In genomic region chr3:43707998-43708397, GRCh38 we compare ENCODE assay signal across 12 cellular contexts. TPM values are rescaled to one million over a fixed set of nuclear protein-coding genes. Genes with fewer than 3 reads are reported as not detected.
DNase-seq lines count a peak whose midpoint lies in the region; ATAC-seq and TF ChIP-seq lines count a peak whose summit lies in the region.
"Had no signal": no experiment of that assay in that cellular context is flagged by ENCODE, and none has a peak within 500 bp of the region (broad histone marks: within the 10 kb centered on the region; RNA-seq: fewer than 3 reads in every experiment).

No MANE protein-coding gene starts in this region.

- peaks cover 8% of the 10 kb centered on the region for H3K4me1 Mint-ChIP-seq in activated naive CD4-positive, alpha-beta T cell treated with anti-CD3 and anti-CD28 coated beads for 36 hours (ENCODE audit: low read depth)
- H3K4me1 Mint-ChIP-seq in CD8-positive, alpha-beta memory T cell, result peaks cover 0 to 3% (median 0%) of the 10 kb centered on the region in 3 donors

- H3K9me3 ChIP-seq in lower lobe of right lung, result no peaks in the 10 kb centered on the region
- H3K9me3 ChIP-seq in CD8-positive, alpha-beta memory T cell (ENCODE audit: low read length), result no peaks in the 10 kb centered on the region

- peaks cover 32% of the 10 kb centered on the region for H3K36me3 Mint-ChIP-seq in activated naive CD4-positive, alpha-beta T cell treated with anti-CD3 and anti-CD28 coated beads for 36 hours (ENCODE audit: low read depth)
- peaks cover 14 to 33% (median 14%) of the 10 kb centered on the region in 3 donors for H3K36me3 Mint-ChIP-seq in CD8-positive, alpha-beta memory T cell

- POLR2A ChIA-PET in CD8-positive, alpha-beta memory T cell (lab: Charles Lee), result no interaction called here

- TF ChIP-seq CTCF in brain microvascular endothelial cell (IDR thresholded peaks at IDR 0.05; ENCODE audit: low read depth, low read length, missing control alignments) (no peak), lower lobe of right lung (IDR thresholded peaks at IDR 0.05) (no peak)

- in situ Hi-C loops in brain microvascular endothelial cell (cut with HindIII; ENCODE audit: low pct_ligation_motif_present, low sequenced_read_pairs), result no loop called here

- peak overlapping the region; percentile 78 for H3K27ac ChIP-seq in brain microvascular endothelial cell
- H3K27ac ChIP-seq in lower lobe of right lung, result no peak overlapping the region
- no peak overlapping the region for H3K27ac ChIP-seq in CD8-positive, alpha-beta memory T cell (ENCODE audit: low read depth, low read length)

- no peaks in the 10 kb centered on the region for H3K27me3 ChIP-seq in brain microvascular endothelial cell (replicated peaks)
- no peaks in the 10 kb centered on the region for H3K27me3 ChIP-seq in lower lobe of right lung (ENCODE audit: low read depth)
- H3K27me3 ChIP-seq in CD8-positive, alpha-beta memory T cell (ENCODE audit: insufficient read depth, low read length, poor library complexity, severe bottlenecking), result no peaks in the 10 kb centered on the region

- H3K4me3 ChIP-seq in brain microvascular endothelial cell (ENCODE audit: low read depth, low read length) (no peak overlapping the region), lower lobe of right lung (no peak overlapping the region)
- no peak overlapping the region for H3K4me3 ChIP-seq in CD8-positive, alpha-beta memory T cell (ENCODE audit: low read length)

- H3K4me3 Mint-ChIP-seq in activated naive CD4-positive, alpha-beta T cell treated with anti-CD3 and anti-CD28 coated beads for 36 hours, result no peak overlapping the region
- no peak overlapping the region for H3K4me3 Mint-ChIP-seq in CD8-positive, alpha-beta memory T cell

- no peak overlapping the region for H3K27ac Mint-ChIP-seq in activated naive CD4-positive, alpha-beta T cell treated with anti-CD3 and anti-CD28 coated beads for 36 hours
- no peak overlapping the region for H3K27ac Mint-ChIP-seq in CD8-positive, alpha-beta memory T cell

- H3K4me1 ChIP-seq in lower lobe of right lung, result peaks cover 3% of the 10 kb centered on the region
- H3K4me1 ChIP-seq in CD8-positive, alpha-beta memory T cell (ENCODE audit: insufficient read depth, low read length), result no peaks in the 10 kb centered on the region

- intact Hi-C loops in lower lobe of right lung (cut with DNase I), result no loop called here
- intact Hi-C loops in activated naive CD4-positive, alpha-beta T cell treated with anti-CD3 and anti-CD28 coated beads for 36 hours (cut with micrococcal nuclease), result no loop called here

- no peaks in the 10 kb centered on the region for H3K9me3 Mint-ChIP-seq in activated naive CD4-positive, alpha-beta T cell treated with anti-CD3 and anti-CD28 coated beads for 36 hours
- peaks cover 0 to 2% (median 0%) of the 10 kb centered on the region in 5 donors for H3K9me3 Mint-ChIP-seq in CD8-positive, alpha-beta memory T cell

- peak; percentile 25 for DNase-seq in AML-193 (lab: John Stamatoyannopoulos, UW)
- DNase-seq in M059J (ENCODE audit: low read depth), result peak; percentile 88
- peak; percentile 91 for DNase-seq in brain microvascular endothelial cell
- DNase-seq in lower lobe of right lung, result no peak
- no peak for DNase-seq in SHP77 treated with DMSO at 0.1 percent for 48 hours (lab: John Stamatoyannopoulos, UW)
- no peak for DNase-seq in activated naive CD4-positive, alpha-beta T cell treated with anti-CD3 and anti-CD28 coated beads for 36 hours
- DNase-seq in CD8-positive, alpha-beta memory T cell, result no peak
- DNase-seq: activated CD4-positive, alpha-beta T cell treated with anti-CD3 and anti-CD28 coated beads for 48 hours; aorta; NCI-H1092 treated with DMSO at 0.1 percent for 48 hours; occipital lobe had no signal

- CTCF ChIA-PET in activated naive CD4-positive, alpha-beta T cell treated with anti-CD3 and anti-CD28 coated beads for 36 hours (lab: Charles Lee), result interaction anchor here (1.0 kb wide), 1 partner anchor 9 kb away, joined by 4 read pairs; no protein-coding TSS in a partner anchor
- CTCF ChIA-PET in CD8-positive, alpha-beta memory T cell (lab: Charles Lee), result no interaction called here

- H3K27me3 Mint-ChIP-seq in activated naive CD4-positive, alpha-beta T cell treated with anti-CD3 and anti-CD28 coated beads for 36 hours (ENCODE audit: low read depth), result no peaks in the 10 kb centered on the region
- H3K27me3 Mint-ChIP-seq in CD8-positive, alpha-beta memory T cell, result no peaks in the 10 kb centered on the region

- ATAC-seq in lower lobe of right lung, result peak; percentile 55 to 56
- ATAC-seq in GM21717 (IDR thresholded peaks at IDR 0.05; ENCODE audit: unreplicated experiment), result no peak

- H3K36me3 ChIP-seq in brain microvascular endothelial cell (replicated peaks), result peaks cover 12% of the 10 kb centered on the region
- peaks cover 39% of the 10 kb centered on the region for H3K36me3 ChIP-seq in lower lobe of right lung
- H3K36me3 ChIP-seq in CD8-positive, alpha-beta memory T cell (ENCODE audit: insufficient read depth, low read length), result peaks cover 15% of the 10 kb centered on the region

RNA-seq across cellular contexts. Expression of gene ABHD5, which starts 17.3 kb away (rescaled TPM):
- total RNA-seq in M059J (2014; rRNA removed; shearing (Covaris generic)), result 22.2 and 27.7 TPM in 2 replicates
- 59.2 TPM for total RNA-seq in lower lobe of right lung
- total RNA-seq in activated naive CD4-positive, alpha-beta T cell treated with anti-CD3 and anti-CD28 coated beads for 36 hours, result 10 to 100 TPM in 1 of 2 experiments, 1 to 10 TPM in 1; 9.4 to 11.0 TPM
- total RNA-seq in CD8-positive, alpha-beta memory T cell, result 10 to 100 TPM; 17.0 to 18.0 TPM
- 6.8 TPM for polyA plus RNA-seq in CD8-positive, alpha-beta memory T cell

Comparison
In these comparisons a context has a peak if more than half of its experiments do, and no peak if none do; other contexts are left out.
1. DNase-seq: peak in AML-193 (2 of 2), M059J (single experiment) and brain microvascular endothelial cell (single experiment); none in lower lobe of right lung (single experiment), SHP77 treated with DMSO at 0.1 percent for 48 hours (single experiment), activated naive CD4-positive, alpha-beta T cell treated with anti-CD3 and anti-CD28 coated beads for 36 hours (single experiment) and CD8-positive, alpha-beta memory T cell (0 of 5).